ENCODE assay signal across 24 cellular contexts in the genomic region with DNA sequence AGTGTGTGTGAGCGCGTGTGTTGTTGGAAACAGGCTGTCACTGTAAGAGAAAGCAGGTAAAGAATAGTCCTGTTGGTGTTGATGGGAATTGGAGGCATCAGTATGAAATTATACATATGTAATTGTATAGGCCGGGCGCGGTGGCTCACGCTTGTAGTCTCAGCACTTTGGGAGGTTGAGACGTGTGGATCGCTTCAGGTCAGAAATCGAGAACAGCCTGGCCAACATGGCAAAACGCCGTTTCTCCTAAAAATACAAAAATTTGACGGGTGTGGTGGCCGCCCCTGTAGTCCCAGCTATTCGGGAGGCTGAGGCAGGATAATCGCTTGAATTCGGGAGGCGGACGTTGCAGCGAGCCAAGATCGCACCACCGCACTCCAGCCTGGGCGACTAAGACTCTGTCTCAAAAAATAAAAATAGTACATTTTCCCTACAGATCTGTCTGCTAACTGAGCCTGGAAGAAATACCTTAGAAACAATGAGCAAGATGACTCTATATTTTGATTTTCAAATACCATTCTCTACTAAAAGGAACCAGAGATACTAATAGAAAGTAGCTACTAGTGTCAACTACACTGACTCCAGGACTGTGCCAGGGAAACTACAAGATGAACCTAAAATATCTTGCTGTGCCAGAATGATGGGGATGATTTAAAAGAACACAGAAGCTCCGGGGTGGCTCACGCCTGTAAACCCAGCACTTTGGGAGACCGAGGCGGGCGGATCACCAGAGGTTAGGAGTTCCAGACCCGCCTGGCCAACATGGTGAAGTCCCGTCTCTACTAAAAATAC.
A peak's percentile ranks its signal among the peaks of the same experiment; 100 is the strongest.
DNase-seq lines count a peak whose midpoint lies in the region; ATAC-seq and TF ChIP-seq lines count a peak whose summit lies in the region.
"Had no signal": no experiment of that assay in that cellular context is flagged by ENCODE, and none has a peak within 500 bp of the region (broad histone marks: within the 10 kb centered on the region; RNA-seq: fewer than 3 reads in every experiment).

No MANE protein-coding gene starts in this region.

- peaks cover 67% of the 10 kb centered on the region for H3K4me1 Mint-ChIP-seq in activated T-cell treated with anti-CD3 and anti-CD28 coated beads, Interleukin-2, amount 50 U/mL, for 72 hours (ENCODE audit: low read depth)
- peaks cover 0 to 9% (median 6%) of the 10 kb centered on the region in 3 donors for H3K4me1 Mint-ChIP-seq in IgD-negative memory B cell
- H3K4me1 Mint-ChIP-seq in endothelial cell (ENCODE audit: unreplicated experiment), result peaks cover 48% of the 10 kb centered on the region

- no peak for DNase-seq in activated T-cell treated with anti-CD3 and anti-CD28 coated beads, Interleukin-2, amount 50 U/mL, for 72 hours
- DNase-seq in activated T-cell treated with anti-CD3 and anti-CD28 coated beads, Interleukin-2, amount 50 U/mL, for 1 hour, result no peak
- DNase-seq in endothelial cell (ENCODE audit: low spot score) (no peak), osteoblast (ENCODE audit: insufficient read length, low spot score, missing footprints) (no peak), hippocampal formation (lab: John Stamatoyannopoulos, UW) (no peak), GF-D8 (lab: John Stamatoyannopoulos, UW) (no peak), PC-9 (no peak)
- DNase-seq: activated CD4-positive, alpha-beta memory T cell treated with anti-CD3 and anti-CD28 coated beads, Interleukin-2, amount 10 ng/mL, durations not matched to agents 7 days and 5 days; activated effector memory CD4-positive, alpha-beta T cell treated with anti-CD3 and anti-CD28 coated beads, Interleukin-2, amount 50 U/mL, for 16 hours; esophagus squamous epithelium; gastrocnemius medialis; NCI-H1694 treated with DMSO at 0.1 percent for 48 hours; NCI-H526 treated with DMSO at 0.1 percent for 48 hours; occipital lobe; stimulated activated CD4-positive, alpha-beta T cell treated with anti-CD3 and anti-CD28 coated beads, Interleukin-1b, Interleukin-23, amount 100 ng/mL, for 48 hours; WERI-Rb-1 had no signal

- H3K4me3 ChIP-seq in osteoblast (ENCODE audit: insufficient read depth, low read length) (no peak overlapping the region), PC-9 (no peak overlapping the region)
- H3K4me3 ChIP-seq: A549, breast epithelium, coronary artery, esophagus squamous epithelium, lung, SJSA1, skin epidermis had no signal

- H3K9me3 ChIP-seq in osteoblast (ENCODE audit: low read depth, low read length), result no peaks in the 10 kb centered on the region
- no peaks in the 10 kb centered on the region for H3K9me3 ChIP-seq in PC-9 (ENCODE audit: insufficient read depth, low read depth)
- H3K9me3 ChIP-seq: A549, breast epithelium, esophagus squamous epithelium, gastrocnemius medialis, SJSA1 had no signal

- H3K36me3 Mint-ChIP-seq in activated T-cell treated with anti-CD3 and anti-CD28 coated beads, Interleukin-2, amount 50 U/mL, for 72 hours (ENCODE audit: insufficient read depth in 2 of 2), result peaks cover 18% of the 10 kb centered on the region in 2 donors
- no peaks in the 10 kb centered on the region for H3K36me3 Mint-ChIP-seq in IgD-negative memory B cell
- no peaks in the 10 kb centered on the region for H3K36me3 Mint-ChIP-seq in endothelial cell (ENCODE audit: low read depth, unreplicated experiment)

- ATAC-seq in activated T-cell treated with anti-CD3 and anti-CD28 coated beads, Interleukin-2, amount 50 U/mL, for 72 hours (replicated peaks in 1 of 2), result no peak
- ATAC-seq: A549, gastrocnemius medialis, HepG2 had no signal

- BruUV-seq in PC-9 (replicated peaks; lab: Mats Ljungman, UMichigan), result no TSS peak

- peaks cover 1 to 2% of the 10 kb centered on the region in 2 donors for H3K9me3 Mint-ChIP-seq in activated T-cell treated with anti-CD3 and anti-CD28 coated beads, Interleukin-2, amount 50 U/mL, for 72 hours
- peaks cover 9 to 32% (median 26%) of the 10 kb centered on the region in 3 donors for H3K9me3 Mint-ChIP-seq in IgD-negative memory B cell
- H3K9me3 Mint-ChIP-seq in endothelial cell (ENCODE audit: unreplicated experiment), result no peaks in the 10 kb centered on the region

- intact Hi-C loops in PC-9 (cut with micrococcal nuclease; ENCODE audit: unreplicated experiment), result no loop called here

- CTCF ChIA-PET in PC-9 (lab: Charles Lee), result no interaction called here

- peak overlapping the region; percentile 72 for H3K27ac Mint-ChIP-seq in activated T-cell treated with anti-CD3 and anti-CD28 coated beads, Interleukin-2, amount 50 U/mL, for 72 hours
- H3K27ac Mint-ChIP-seq in IgD-negative memory B cell (peak overlapping the region; percentile 17 to 96 (median 62)), endothelial cell (ENCODE audit: unreplicated experiment) (no peak overlapping the region)

- peak overlapping the region; percentile 49 to 80 for H3K4me3 Mint-ChIP-seq in activated T-cell treated with anti-CD3 and anti-CD28 coated beads, Interleukin-2, amount 50 U/mL, for 72 hours
- H3K4me3 Mint-ChIP-seq in IgD-negative memory B cell, result peak overlapping the region in 3 of 4 donors; percentile 56 to 74 (median 63)
- peak overlapping the region; percentile 61 for H3K4me3 Mint-ChIP-seq in endothelial cell (ENCODE audit: unreplicated experiment)
- H3K4me3 Mint-ChIP-seq: activated CD4-positive, alpha-beta memory T cell treated with anti-CD3 and anti-CD28 coated beads, Interleukin-2, amount 10 ng/mL, durations not matched to agents 7 days and 5 days had no signal

- peak overlapping the region; percentile 42 for H3K4me2 ChIP-seq in osteoblast (ENCODE audit: insufficient read depth, low read length)
- H3K4me2 ChIP-seq in PC-9, result no peak overlapping the region

- peaks cover 17% of the 10 kb centered on the region for H3K4me1 ChIP-seq in osteoblast (ENCODE audit: insufficient read depth, low read length)
- H3K4me1 ChIP-seq in PC-9 (replicated peaks; ENCODE audit: insufficient read depth), result peaks cover 10% of the 10 kb centered on the region
- H3K4me1 ChIP-seq: breast epithelium, gastrocnemius medialis, SJSA1 had no signal

- peaks cover 100% of the 10 kb centered on the region for H3K27me3 Mint-ChIP-seq in activated T-cell treated with anti-CD3 and anti-CD28 coated beads, Interleukin-2, amount 50 U/mL, for 72 hours (ENCODE audit: low read depth)
- peaks cover 85% of the 10 kb centered on the region for H3K27me3 Mint-ChIP-seq in IgD-negative memory B cell
- peaks cover 32% of the 10 kb centered on the region for H3K27me3 Mint-ChIP-seq in endothelial cell (ENCODE audit: unreplicated experiment)

- H3K9me2 ChIP-seq in PC-9 (ENCODE audit: insufficient read depth), result no peaks in the 10 kb centered on the region

- no peak overlapping the region for H2AFZ ChIP-seq in osteoblast (ENCODE audit: low read length)
- H2AFZ ChIP-seq in PC-9, result no peak overlapping the region

- H3K27ac ChIP-seq in osteoblast (ENCODE audit: low read depth, low read length), result no peak overlapping the region
- no peak overlapping the region for H3K27ac ChIP-seq in PC-9
- H3K27ac ChIP-seq: A549, breast epithelium, coronary artery, esophagus squamous epithelium, gastrocnemius medialis, SJSA1, skin epidermis, WERI-Rb-1 had no signal

- H3K36me3 ChIP-seq in osteoblast (ENCODE audit: insufficient read depth, low read length) (no peaks in the 10 kb centered on the region), PC-9 (ENCODE audit: low read depth) (no peaks in the 10 kb centered on the region)
- H3K36me3 ChIP-seq: breast epithelium, esophagus squamous epithelium, gastrocnemius medialis, SJSA1, WERI-Rb-1 had no signal

- peaks cover 65% of the 10 kb centered on the region for H3K27me3 ChIP-seq in osteoblast (ENCODE audit: insufficient read depth, low read length)
- H3K27me3 ChIP-seq in PC-9 (ENCODE audit: insufficient read depth, low read depth), result no peaks in the 10 kb centered on the region

- TF ChIP-seq CTCF in endothelial cell (IDR thresholded peaks at IDR 0.05; ENCODE audit: unreplicated experiment) (no peak), osteoblast (IDR thresholded peaks at IDR 0.05; ENCODE audit: extremely low read depth, low read depth, low read length) (no peak), PC-9 (conservative IDR thresholded peaks at IDR 0.05) (no peak)

- H3F3A ChIP-seq in PC-9 (ENCODE audit: insufficient read depth, low read depth), result peaks cover 6% of the 10 kb centered on the region; the same call in 1 of the 2 replicates

- POLR2A ChIA-PET in PC-9 (lab: Charles Lee; ENCODE audit: unreplicated experiment), result no interaction called here

- no peaks in the 10 kb centered on the region for H3K79me2 ChIP-seq in osteoblast (ENCODE audit: insufficient read depth, low read length)
- H3K79me2 ChIP-seq in PC-9 (ENCODE audit: low read depth), result no peaks in the 10 kb centered on the region

- H4K20me1 ChIP-seq in osteoblast (ENCODE audit: insufficient read depth, low read length) (no peaks in the 10 kb centered on the region), PC-9 (ENCODE audit: insufficient read depth) (no peaks in the 10 kb centered on the region)
